ENCODE assay signal across 17 cellular contexts in the genomic region with DNA sequence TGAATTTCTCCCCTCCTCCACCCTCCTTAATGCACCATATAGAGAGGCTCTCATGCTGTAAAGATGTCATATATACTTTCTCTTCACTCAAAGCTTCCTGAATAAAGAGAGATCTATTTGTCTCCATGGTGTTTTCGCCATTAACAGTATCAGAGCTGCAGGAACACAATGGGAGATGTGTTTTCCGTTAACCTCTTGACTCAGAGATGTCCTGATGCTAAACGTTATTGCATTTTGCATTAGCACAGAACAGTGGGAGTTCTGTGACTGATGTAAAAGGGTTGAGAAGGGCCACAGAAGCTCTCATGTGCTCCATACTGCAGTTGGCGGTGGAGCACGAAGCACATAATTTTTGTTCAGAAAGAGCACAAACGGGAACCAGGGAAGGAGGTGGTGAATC. TPM values are rescaled to one million over a fixed set of nuclear protein-coding genes. Genes with fewer than 3 reads are reported as not detected.
DNase-seq lines count a peak whose midpoint lies in the region; ATAC-seq and TF ChIP-seq lines count a peak whose summit lies in the region.
"Had no signal": no experiment of that assay in that cellular context is flagged by ENCODE, and none has a peak within 500 bp of the region (broad histone marks: within the 10 kb centered on the region; RNA-seq: fewer than 3 reads in every experiment).

No MANE protein-coding gene starts in this region.

- peaks cover 0 to 9% (median 3%) of the 10 kb centered on the region in 9 donors for H3K4me1 ChIP-seq in heart right ventricle
- H3K4me1 ChIP-seq: BLaER1 had no signal

- no peaks in the 10 kb centered on the region for H3K36me3 ChIP-seq in heart right ventricle
- H3K36me3 ChIP-seq: adrenal gland, BLaER1, uterus had no signal

- no peaks in the 10 kb centered on the region for H3K27me3 ChIP-seq in heart right ventricle
- H3K27me3 ChIP-seq: adrenal gland, BLaER1, uterus had no signal

- 78 to 84% methylated on average over 6 of the region's 6 CpGs for WGBS in heart right ventricle, 2 donors

- no peak overlapping the region for H3K4me3 ChIP-seq in heart right ventricle
- H3K4me3 ChIP-seq: adrenal gland, BLaER1, lung, skin epidermis, uterus had no signal

- peaks cover 5% of the 10 kb centered on the region for H3K27me3 Mint-ChIP-seq in HFFc6 (ENCODE audit: insufficient read depth)
- H3K27me3 Mint-ChIP-seq in osteocyte (ENCODE audit: unreplicated experiment): no peaks in the 10 kb centered on the region
- H3K27me3 Mint-ChIP-seq in activated CD8-positive, alpha-beta T cell treated with anti-CD3 and anti-CD28 coated beads for 36 hours: peaks cover 8% of the 10 kb centered on the region

- no peak for TF ChIP-seq CTCF in HFFc6 (IDR thresholded peaks at IDR 0.05)
- no peak for TF ChIP-seq CTCF in osteocyte (IDR thresholded peaks at IDR 0.05)
- no peak for TF ChIP-seq CTCF in heart right ventricle (IDR thresholded peaks at IDR 0.05)
- TF ChIP-seq CTCF in activated CD8-positive, alpha-beta T cell treated with anti-CD3 and anti-CD28 coated beads for 36 hours (IDR thresholded peaks at IDR 0.05): no peak

- POLR2A ChIA-PET in activated CD8-positive, alpha-beta T cell treated with anti-CD3 and anti-CD28 coated beads for 36 hours (lab: Charles Lee): no interaction called here

- H3K36me3 Mint-ChIP-seq in HFFc6 (ENCODE audit: low read depth): peaks cover 71% of the 10 kb centered on the region
- H3K36me3 Mint-ChIP-seq in osteocyte (ENCODE audit: unreplicated experiment): peaks cover 5% of the 10 kb centered on the region
- H3K36me3 Mint-ChIP-seq in activated CD8-positive, alpha-beta T cell treated with anti-CD3 and anti-CD28 coated beads for 36 hours (ENCODE audit: low read depth): no peaks in the 10 kb centered on the region
- H3K36me3 Mint-ChIP-seq: stimulated activated naive B cell treated with anti-CD40 and anti-IgM and Interleukin-4, amounts not matched to agents 10 μg/mL and 1 μg/mL and 100 μg/mL, for 72 hours had no signal

- intact Hi-C loops in heart right ventricle (cut with DNase I): no loop called here
- intact Hi-C loops in activated CD8-positive, alpha-beta T cell treated with anti-CD3 and anti-CD28 coated beads for 36 hours (cut with micrococcal nuclease): no loop called here

- H3K4me1 Mint-ChIP-seq in HFFc6 (ENCODE audit: low read depth): peaks cover 98% of the 10 kb centered on the region
- H3K4me1 Mint-ChIP-seq in osteocyte (ENCODE audit: unreplicated experiment): peaks cover 56% of the 10 kb centered on the region
- no peaks in the 10 kb centered on the region for H3K4me1 Mint-ChIP-seq in activated CD8-positive, alpha-beta T cell treated with anti-CD3 and anti-CD28 coated beads for 36 hours (ENCODE audit: low read depth)
- H3K4me1 Mint-ChIP-seq: stimulated activated naive B cell treated with anti-CD40 and anti-IgM and Interleukin-4, amounts not matched to agents 10 μg/mL and 1 μg/mL and 100 μg/mL, for 72 hours had no signal

- no peak for ATAC-seq in heart right ventricle
- ATAC-seq in activated CD8-positive, alpha-beta T cell treated with anti-CD3 and anti-CD28 coated beads for 36 hours: no peak
- ATAC-seq: activated CD8-positive, alpha-beta T cell treated with anti-CD3 and anti-CD28 coated beads, Interleukin-2, amount 10 ng/mL, durations not matched to agents 7 days and 5 days; SK-N-SH treated with all-trans-retinoic acid at 6 μM for 48 hours; stimulated activated naive B cell treated with anti-CD40 and anti-IgM and Interleukin-4, amounts not matched to agents 10 μg/mL and 1 μg/mL and 100 μg/mL, for 72 hours had no signal

- H3K4me3 Mint-ChIP-seq in HFFc6 (peak overlapping the region; percentile 60), osteocyte (ENCODE audit: unreplicated experiment) (no peak overlapping the region)
- no peak overlapping the region for H3K4me3 Mint-ChIP-seq in activated CD8-positive, alpha-beta T cell treated with anti-CD3 and anti-CD28 coated beads for 36 hours
- H3K4me3 Mint-ChIP-seq: activated CD8-positive, alpha-beta T cell treated with anti-CD3 and anti-CD28 coated beads, Interleukin-2, amount 10 ng/mL, durations not matched to agents 7 days and 5 days; stimulated activated naive B cell treated with anti-CD40 and anti-IgM and Interleukin-4, amounts not matched to agents 10 μg/mL and 1 μg/mL and 100 μg/mL, for 72 hours had no signal

- H3K9me3 Mint-ChIP-seq in HFFc6 (no peaks in the 10 kb centered on the region), osteocyte (ENCODE audit: unreplicated experiment) (no peaks in the 10 kb centered on the region)
- H3K9me3 Mint-ChIP-seq in activated CD8-positive, alpha-beta T cell treated with anti-CD3 and anti-CD28 coated beads for 36 hours: no peaks in the 10 kb centered on the region
- H3K9me3 Mint-ChIP-seq: stimulated activated naive B cell treated with anti-CD40 and anti-IgM and Interleukin-4, amounts not matched to agents 10 μg/mL and 1 μg/mL and 100 μg/mL, for 72 hours had no signal

- H3K27ac ChIP-seq in heart right ventricle: no peak overlapping the region
- H3K27ac ChIP-seq: adrenal gland, BLaER1, skin epidermis, uterus had no signal

- peak overlapping the region; percentile 84 for H3K27ac Mint-ChIP-seq in HFFc6
- H3K27ac Mint-ChIP-seq in osteocyte (ENCODE audit: unreplicated experiment): peak overlapping the region; percentile 65
- H3K27ac Mint-ChIP-seq in activated CD8-positive, alpha-beta T cell treated with anti-CD3 and anti-CD28 coated beads for 36 hours: no peak overlapping the region
- H3K27ac Mint-ChIP-seq: activated CD8-positive, alpha-beta T cell treated with anti-CD3 and anti-CD28 coated beads, Interleukin-2, amount 10 ng/mL, durations not matched to agents 7 days and 5 days; stimulated activated naive B cell treated with anti-CD40 and anti-IgM and Interleukin-4, amounts not matched to agents 10 μg/mL and 1 μg/mL and 100 μg/mL, for 72 hours had no signal

- CTCF ChIA-PET in activated CD8-positive, alpha-beta T cell treated with anti-CD3 and anti-CD28 coated beads for 36 hours (lab: Charles Lee): no interaction called here

- H3K9me3 ChIP-seq in heart right ventricle: no peaks in the 10 kb centered on the region
- H3K9me3 ChIP-seq: adrenal gland, BLaER1, uterus had no signal

- no peak for DNase-seq in HFFc6
- peak; percentile 84 for DNase-seq in NCI-H345 treated with DMSO at 0.1 percent for 48 hours (lab: John Stamatoyannopoulos, UW; ENCODE audit: unreplicated experiment)
- DNase-seq in epidermal melanocyte (ENCODE audit: insufficient read length, low spot score): peak; percentile 45
- DNase-seq in osteocyte (ENCODE audit: extremely low spot score, unreplicated experiment): no peak
- DNase-seq in heart right ventricle: no peak
- DNase-seq in AG08396 (ENCODE audit: low spot score): no peak
- DNase-seq in activated CD8-positive, alpha-beta T cell treated with anti-CD3 and anti-CD28 coated beads for 36 hours: no peak
- DNase-seq in NCI-H526 treated with DMSO at 0.1 percent for 48 hours (lab: John Stamatoyannopoulos, UW): no peak
- DNase-seq: activated CD8-positive, alpha-beta T cell treated with anti-CD3 and anti-CD28 coated beads, Interleukin-2, amount 10 ng/mL, durations not matched to agents 7 days and 5 days; adrenal gland; DMS 273 treated with DMSO at 0.1 percent for 48 hours; stimulated activated naive B cell treated with anti-CD40 and anti-IgM and Interleukin-4, amounts not matched to agents 10 μg/mL and 1 μg/mL and 100 μg/mL, for 72 hours; uterus had no signal

RNA-seq across cellular contexts. Expression of a gene that starts 25.7 kb away (rescaled TPM):
- 1 to 10 TPM in 5 of 6 experiments, under 1 TPM in 1; 0.85 to 1.6 (median 1.2) TPM for total RNA-seq in HFFc6 (2021; fragmentation: NEBNext Ultra II Directional; extraction: Animal tissue kit (Norgen Biotek cat#: 25700))
- 1.0 and 1.4 TPM in 2 replicates for total RNA-seq in osteocyte
- total RNA-seq in heart right ventricle: under 1 TPM in 1 of 10 donors, not detected in 9; 0.70 TPM
- polyA plus RNA-seq in heart right ventricle: not detected
- total RNA-seq in activated CD8-positive, alpha-beta T cell treated with anti-CD3 and anti-CD28 coated beads for 36 hours: not detected
- total RNA-seq: activated CD8-positive, alpha-beta T cell treated with anti-CD3 and anti-CD28 coated beads, Interleukin-2, amount 10 ng/mL, durations not matched to agents 7 days and 5 days had no signal
- polyA plus RNA-seq: adrenal gland, lung had no signal

Comparison
In these comparisons a context has a peak if more than half of its experiments do, and no peak if none do; other contexts are left out.
1. DNase-seq: peak in NCI-H345 treated with DMSO at 0.1 percent for 48 hours (single experiment) and epidermal melanocyte (single experiment); none in HFFc6 (single experiment), osteocyte (single experiment), heart right ventricle (0 of 2), AG08396 (single experiment), activated CD8-positive, alpha-beta T cell treated with anti-CD3 and anti-CD28 coated beads for 36 hours (single experiment) and NCI-H526 treated with DMSO at 0.1 percent for 48 hours (single experiment).